31 cellular contexts compared by ENCODE assay signal in genomic region chr6:117272032-117272866, GRCh38. TPM values are rescaled to one million over a fixed set of nuclear protein-coding genes. Genes with fewer than 3 reads are reported as not detected.
DNase-seq lines count a peak whose midpoint lies in the region; ATAC-seq and TF ChIP-seq lines count a peak whose summit lies in the region.
"Had no signal": no experiment of that assay in that cellular context is flagged by ENCODE, and none has a peak within 500 bp of the region (broad histone marks: within the 10 kb centered on the region; RNA-seq: fewer than 3 reads in every experiment).

No MANE protein-coding gene starts in this region.

- H3K79me2 ChIP-seq in KMS-11 (ENCODE audit: insufficient read depth, low read depth) (no peaks in the 10 kb centered on the region), neural progenitor cell (ENCODE audit: low read depth) (no peaks in the 10 kb centered on the region)

- peaks cover 21% of the 10 kb centered on the region for H3K4me1 ChIP-seq in KMS-11 (ENCODE audit: low read depth, poor library complexity, severe bottlenecking)
- peaks cover 12% of the 10 kb centered on the region for H3K4me1 ChIP-seq in neural progenitor cell
- H3K4me1 ChIP-seq in left ventricle myocardium inferior = peaks cover 9% of the 10 kb centered on the region
- H3K4me1 ChIP-seq: HAP-1, SJSA1 had no signal

- H3K4me1 Mint-ChIP-seq in neural progenitor cell = peaks cover 5% of the 10 kb centered on the region

- H3K36me3 Mint-ChIP-seq in neural progenitor cell = no peaks in the 10 kb centered on the region
- H3K36me3 Mint-ChIP-seq: activated naive CD8-positive, alpha-beta T cell treated with anti-CD3 and anti-CD28 coated beads for 36 hours had no signal

- H2AFZ ChIP-seq in KMS-11 (ENCODE audit: low read depth) (peak overlapping the region; percentile 57), neural progenitor cell (replicated peaks) (no peak overlapping the region)

- TF ChIP-seq CTCF in AG10803 (conservative IDR thresholded peaks at IDR 0.05; ENCODE audit: low read length) (no peak), KMS-11 (conservative IDR thresholded peaks at IDR 0.05; ENCODE audit: low read depth, low read length) (no peak), astrocyte of the spinal cord (IDR thresholded peaks at IDR 0.05; ENCODE audit: low read depth, low read length) (no peak), neural progenitor cell (IDR thresholded peaks at IDR 0.05) (no peak), left ventricle myocardium inferior (IDR thresholded peaks at IDR 0.05; ENCODE audit: borderline replicate concordance) (no peak)

- peak; percentile 4 for DNase-seq in AG10803 (ENCODE audit: low read depth)
- peak; percentile 22 for DNase-seq in astrocyte of the spinal cord (ENCODE audit: low read depth, low spot score)
- peak; percentile 20 for DNase-seq in neural progenitor cell (ENCODE audit: low spot score)
- DNase-seq in left ventricle myocardium inferior = no peak
- DNase-seq in Ammon's horn (ENCODE audit: low spot score) = no peak
- DNase-seq: ACHN; activated CD4-positive, alpha-beta T cell treated with anti-CD3 and anti-CD28 coated beads, Interleukin-2, amount 50 U/mL, for 1 hour; activated naive CD8-positive, alpha-beta T cell treated with anti-CD3 and anti-CD28 coated beads for 36 hours; effector memory CD4-positive, alpha-beta T cell; hypothalamus; mammary epithelial cell; NCI-H1105 treated with DMSO at 0.1 percent for 48 hours; NCI-H2081; Peyer's patch; stimulated activated CD4-positive, alpha-beta T cell treated with anti-CD3 and anti-CD28 coated beads, Interleukin-12 subunit alpha, Interleukin-12 subunit beta, amount 100 ng/mL, for 4 hours; stimulated activated CD4-positive, alpha-beta T cell treated with anti-CD3 and anti-CD28 coated beads, Interleukin-4, amount 100 ng/mL, for 4 hours; stomach; T-helper 2 cell; upper lobe of left lung had no signal

- H3K27ac Mint-ChIP-seq in neural progenitor cell = no peak overlapping the region
- H3K27ac Mint-ChIP-seq: activated naive CD8-positive, alpha-beta T cell treated with anti-CD3 and anti-CD28 coated beads for 36 hours; brain; CD14-positive monocyte had no signal

- H3K9me3 ChIP-seq in neural progenitor cell (ENCODE audit: low read depth) (no peaks in the 10 kb centered on the region), left ventricle myocardium inferior (replicated peaks) (no peaks in the 10 kb centered on the region)
- H3K9me3 ChIP-seq: gastroesophageal sphincter, HAP-1, Peyer's patch, SJSA1, stomach, upper lobe of left lung had no signal

- H3K27me3 ChIP-seq in KMS-11 (ENCODE audit: insufficient read depth, low read depth) (no peaks in the 10 kb centered on the region), neural progenitor cell (peaks cover 99% of the 10 kb centered on the region), left ventricle myocardium inferior (ENCODE audit: low read depth) (peaks cover 100% of the 10 kb centered on the region)

- no peak overlapping the region for H3K4me3 ChIP-seq in AG10803 (ENCODE audit: low read length)
- H3K4me3 ChIP-seq in KMS-11 (IDR thresholded peaks at IDR 0.05; ENCODE audit: insufficient read depth, low read depth, low read length) = no peak overlapping the region
- H3K4me3 ChIP-seq in astrocyte of the spinal cord (ENCODE audit: low read depth, low read length) = no peak overlapping the region
- no peak overlapping the region for H3K4me3 ChIP-seq in neural progenitor cell
- H3K4me3 ChIP-seq in left ventricle myocardium inferior = no peak overlapping the region
- H3K4me3 ChIP-seq: gastroesophageal sphincter, HAP-1, Peyer's patch, SJSA1, stomach, upper lobe of left lung had no signal

- H3K9ac ChIP-seq in KMS-11 (no peak overlapping the region; the same call in 1 of the 2 replicates), neural progenitor cell (no peak overlapping the region)

- H3F3A ChIP-seq in neural progenitor cell (ENCODE audit: low read depth) = peaks cover 12% of the 10 kb centered on the region

- H3K4me2 ChIP-seq in KMS-11 (peak overlapping the region; percentile 97), neural progenitor cell (peak overlapping the region; percentile 33)

- peaks cover 70% of the 10 kb centered on the region for H3K27me3 Mint-ChIP-seq in neural progenitor cell (ENCODE audit: insufficient read depth, low read depth)

- peak overlapping the region; percentile 4; the same call in 1 of the 2 replicates for H3K27ac ChIP-seq in KMS-11
- no peak overlapping the region for H3K27ac ChIP-seq in neural progenitor cell
- H3K27ac ChIP-seq in left ventricle myocardium inferior (replicated peaks) = no peak overlapping the region
- H3K27ac ChIP-seq: gastroesophageal sphincter, Peyer's patch, SJSA1, stomach, upper lobe of left lung, VCaP had no signal

- H3K4me3 Mint-ChIP-seq in neural progenitor cell = no peak overlapping the region
- H3K4me3 Mint-ChIP-seq: activated naive CD8-positive, alpha-beta T cell treated with anti-CD3 and anti-CD28 coated beads for 36 hours had no signal

- ATAC-seq in GM21786 (IDR thresholded peaks at IDR 0.05; ENCODE audit: unreplicated experiment) = no peak
- no peak for ATAC-seq in HG03039 (IDR thresholded peaks at IDR 0.05; ENCODE audit: unreplicated experiment)
- ATAC-seq: esophagus mucosa, gastroesophageal sphincter had no signal

- in situ Hi-C loops in astrocyte of the spinal cord (cut with HindIII; ENCODE audit: low sequenced_read_pairs) = no loop called here

- peaks cover 3% of the 10 kb centered on the region for H3K9me3 Mint-ChIP-seq in neural progenitor cell
- H3K9me3 Mint-ChIP-seq: activated naive CD8-positive, alpha-beta T cell treated with anti-CD3 and anti-CD28 coated beads for 36 hours had no signal

- H3K36me3 ChIP-seq in KMS-11 (ENCODE audit: insufficient read depth) = no peaks in the 10 kb centered on the region
- H3K36me3 ChIP-seq in neural progenitor cell = no peaks in the 10 kb centered on the region
- no peaks in the 10 kb centered on the region for H3K36me3 ChIP-seq in left ventricle myocardium inferior
- H3K36me3 ChIP-seq: gastroesophageal sphincter, HAP-1, Peyer's patch, SJSA1, stomach, upper lobe of left lung had no signal

- intact Hi-C loops in left ventricle myocardium inferior (cut with micrococcal nuclease) = no loop called here

- no peaks in the 10 kb centered on the region for H4K20me1 ChIP-seq in KMS-11 (ENCODE audit: insufficient read depth)
- H4K20me1 ChIP-seq in neural progenitor cell (ENCODE audit: low read depth) = peaks cover 44% of the 10 kb centered on the region

RNA-seq across cellular contexts. Expression of gene VGLL2, which starts 6.9 kb away (rescaled TPM):
- total RNA-seq in neural progenitor cell (ENCODE audit: low replicate concordance) = not detected in 2 replicates
- total RNA-seq in left ventricle myocardium inferior = 2.4 TPM
- total RNA-seq: activated naive CD8-positive, alpha-beta T cell treated with anti-CD3 and anti-CD28 coated beads for 36 hours; esophagus mucosa; gastroesophageal sphincter; kidney epithelial cell; mammary epithelial cell; NCI-H460; Peyer's patch; upper lobe of left lung had no signal

Comparison
In these comparisons a context has a peak if more than half of its experiments do, and no peak if none do; other contexts are left out.
1. DNase-seq: peak in AG10803 (single experiment), astrocyte of the spinal cord (single experiment) and neural progenitor cell (single experiment); none in left ventricle myocardium inferior (single experiment) and Ammon's horn (single experiment).